ENCODE assay signal across 11 cellular contexts in genomic region chr2:41967426-41968181, GRCh38.
A peak's percentile ranks its signal among the peaks of the same experiment; 100 is the strongest.
DNase-seq lines count a peak whose midpoint lies in the region; ATAC-seq and TF ChIP-seq lines count a peak whose summit lies in the region.
"Had no signal": no experiment of that assay in that cellular context is flagged by ENCODE, and none has a peak within 500 bp of the region (broad histone marks: within the 10 kb centered on the region; RNA-seq: fewer than 3 reads in every experiment).

No MANE protein-coding gene starts in this region.

- DNase-seq in adipocyte (ENCODE audit: low read depth) = no peak
- peak; percentile 66 for DNase-seq in Right ventricle myocardium superior
- DNase-seq in osteocyte (ENCODE audit: extremely low spot score, unreplicated experiment) = no peak
- DNase-seq in ureter (ENCODE audit: low spot score) = peak; percentile 56
- no peak for DNase-seq in hepatic stellate cell (ENCODE audit: low spot score)
- DNase-seq: activated CD4-positive, alpha-beta memory T cell treated with anti-CD3 and anti-CD28 coated beads for 36 hours; DMS153; stimulated activated CD4-positive, alpha-beta T cell treated with anti-CD3 and anti-CD28 coated beads, Interleukin-2, amount 100 ng/mL, for 48 hours; SW 1271 had no signal

- H3K27me3 ChIP-seq in adipocyte (replicated peaks; ENCODE audit: control insufficient read depth, insufficient read depth, low read length) = no peaks in the 10 kb centered on the region

- no peaks in the 10 kb centered on the region for H3K36me3 Mint-ChIP-seq in osteocyte (ENCODE audit: unreplicated experiment)
- H3K36me3 Mint-ChIP-seq: activated CD4-positive, alpha-beta memory T cell treated with anti-CD3 and anti-CD28 coated beads for 36 hours had no signal

- TF ChIP-seq CTCF in osteocyte (IDR thresholded peaks at IDR 0.05) = no peak

- H3K36me3 ChIP-seq in adipocyte (ENCODE audit: control insufficient read depth, insufficient read depth, low read length, severe bottlenecking) = no peaks in the 10 kb centered on the region

- no peaks in the 10 kb centered on the region for H3K27me3 Mint-ChIP-seq in osteocyte (ENCODE audit: unreplicated experiment)
- H3K27me3 Mint-ChIP-seq: activated CD4-positive, alpha-beta memory T cell treated with anti-CD3 and anti-CD28 coated beads for 36 hours had no signal

- peak overlapping the region; percentile 52 for H3K4me3 ChIP-seq in adipocyte (ENCODE audit: low read length)

- peak overlapping the region; percentile 95 for H3K27ac Mint-ChIP-seq in osteocyte (ENCODE audit: unreplicated experiment)
- H3K27ac Mint-ChIP-seq: activated CD4-positive, alpha-beta memory T cell treated with anti-CD3 and anti-CD28 coated beads for 36 hours had no signal

- no peaks in the 10 kb centered on the region for H3K9me3 ChIP-seq in adipocyte (ENCODE audit: control insufficient read depth, low read length)

- peaks cover 61% of the 10 kb centered on the region for H3K4me1 ChIP-seq in adipocyte (ENCODE audit: control insufficient read depth, insufficient read depth, low read length)

- no peak overlapping the region for H3K4me3 Mint-ChIP-seq in osteocyte (ENCODE audit: unreplicated experiment)
- H3K4me3 Mint-ChIP-seq: activated CD4-positive, alpha-beta memory T cell treated with anti-CD3 and anti-CD28 coated beads for 36 hours had no signal

- ATAC-seq in Right ventricle myocardium superior (ENCODE audit: poor library complexity) (peak; percentile 61), GM21423 (IDR thresholded peaks at IDR 0.05; ENCODE audit: unreplicated experiment) (no peak), GM18873 (IDR thresholded peaks at IDR 0.05; ENCODE audit: low FRiP score, unreplicated experiment) (no peak)

- peaks cover 57% of the 10 kb centered on the region for H3K4me1 Mint-ChIP-seq in osteocyte (ENCODE audit: unreplicated experiment)

- no peaks in the 10 kb centered on the region for H3K9me3 Mint-ChIP-seq in osteocyte (ENCODE audit: unreplicated experiment)
- H3K9me3 Mint-ChIP-seq: activated CD4-positive, alpha-beta memory T cell treated with anti-CD3 and anti-CD28 coated beads for 36 hours had no signal

- intact Hi-C loops in Right ventricle myocardium superior (cut with DNase I) = no loop called here

- peak overlapping the region; percentile 85 for H3K9ac ChIP-seq in adipocyte (ENCODE audit: low read length)

Comparison
In these comparisons a context has a peak if more than half of its experiments do, and no peak if none do; other contexts are left out.
1. DNase-seq: peak in Right ventricle myocardium superior (single experiment) and ureter (single experiment); none in adipocyte (single experiment), osteocyte (single experiment) and hepatic stellate cell (single experiment).